In genomic region chr3:124837065-124837464, GRCh38 we compare ENCODE assay signal across 9 cellular contexts. TPM values are rescaled to one million over a fixed set of nuclear protein-coding genes. Genes with fewer than 3 reads are reported as not detected.
A peak's percentile ranks its signal among the peaks of the same experiment; 100 is the strongest.
DNase-seq lines count a peak whose midpoint lies in the region; ATAC-seq and TF ChIP-seq lines count a peak whose summit lies in the region.
"Had no signal": no experiment of that assay in that cellular context is flagged by ENCODE, and none has a peak within 500 bp of the region (broad histone marks: within the 10 kb centered on the region; RNA-seq: fewer than 3 reads in every experiment).

No MANE protein-coding gene starts in this region.

- dilution Hi-C loops in mammary epithelial cell (cut with HindIII; ENCODE audit: low sequenced_read_pairs) = no loop called here

- H3K4me1 ChIP-seq in HUES48 (ENCODE audit: control insufficient read depth, insufficient read depth, low read length) = peaks cover 24% of the 10 kb centered on the region
- peaks cover 50% of the 10 kb centered on the region for H3K4me1 ChIP-seq in mammary epithelial cell (ENCODE audit: insufficient read depth, low read length)
- peaks cover 12 to 45% of the 10 kb centered on the region in 2 donors for H3K4me1 ChIP-seq in left lung
- H3K4me1 ChIP-seq in smooth muscle cell (ENCODE audit: low read depth) = peaks cover 35% of the 10 kb centered on the region

- BruUV-seq in mammary epithelial cell (replicated peaks; lab: Mats Ljungman, UMichigan) = no TSS peak

- TF ChIP-seq CTCF in mammary epithelial cell (conservative IDR thresholded peaks at IDR 0.05 in 1 of 2, IDR thresholded peaks at IDR 0.05 in 1 of 2; ENCODE audit: extremely low read depth in 1 of 2, insufficient read depth in 1 of 2, low read depth in 1 of 2, low read length in 2 of 2) (no peak), left lung (IDR thresholded peaks at IDR 0.05) (no peak), smooth muscle cell (IDR thresholded peaks at IDR 0.05; ENCODE audit: borderline replicate concordance, insufficient read depth, poor library complexity, severe bottlenecking) (no peak)

- in situ Hi-C loops in mammary epithelial cell (cut with MboI; ENCODE audit: low sequenced_read_pairs in 2 of 2) = no loop called here

- no peak overlapping the region for H3K9ac ChIP-seq in HUES48 (ENCODE audit: low read depth, low read length)
- H3K9ac ChIP-seq in mammary epithelial cell (ENCODE audit: insufficient read depth, low read length) = peak overlapping the region; percentile 44
- no peak overlapping the region for H3K9ac ChIP-seq in smooth muscle cell (ENCODE audit: low read depth)

- H3K9me3 ChIP-seq in HUES48 (ENCODE audit: control insufficient read depth, insufficient read depth, low read length) = no peaks in the 10 kb centered on the region
- no peaks in the 10 kb centered on the region for H3K9me3 ChIP-seq in mammary epithelial cell (replicated peaks; ENCODE audit: insufficient read depth, low read length)
- no peaks in the 10 kb centered on the region for H3K9me3 ChIP-seq in left lung
- no peaks in the 10 kb centered on the region for H3K9me3 ChIP-seq in smooth muscle cell (replicated peaks; ENCODE audit: low read depth)

- 94% methylated on average over 2 of the region's 2 CpGs for WGBS in mammary epithelial cell (ENCODE audit: low coverage, missing lambda C conversion rate)
- WGBS in smooth muscle cell (ENCODE audit: low lambda C conversion rate) = 83% methylated on average over 2 of the region's 2 CpGs

- CTCF ChIA-PET in mammary epithelial cell (lab: Charles Lee; ENCODE audit: low non-redundant PET) = no interaction called here

- peaks cover 43% of the 10 kb centered on the region for H3F3A ChIP-seq in smooth muscle cell (ENCODE audit: low read depth)

- H3K27ac ChIP-seq in HUES48 (ENCODE audit: low read depth, low read length) = peak overlapping the region; percentile 63
- H3K27ac ChIP-seq in mammary epithelial cell (ENCODE audit: insufficient read depth, low read depth, low read length) = peak overlapping the region; percentile 74
- peak overlapping the region; percentile 58 to 77 for H3K27ac ChIP-seq in left lung
- peak overlapping the region; percentile 85 for H3K27ac ChIP-seq in smooth muscle cell (ENCODE audit: low read depth)

- no peak for ATAC-seq in left lung
- no peak for ATAC-seq in GM21381 (IDR thresholded peaks at IDR 0.05; ENCODE audit: unreplicated experiment)
- no peak for ATAC-seq in GM21526 (IDR thresholded peaks at IDR 0.05; ENCODE audit: low FRiP score, unreplicated experiment)

- no peak overlapping the region for H3K4me2 ChIP-seq in mammary epithelial cell (ENCODE audit: insufficient read depth, low read depth, low read length)
- H3K4me2 ChIP-seq in smooth muscle cell = no peak overlapping the region

- H3K36me3 ChIP-seq in HUES48 (ENCODE audit: control insufficient read depth, insufficient read depth, low read length) (peaks cover 53% of the 10 kb centered on the region), mammary epithelial cell (ENCODE audit: insufficient read depth, low read length) (peaks cover 18% of the 10 kb centered on the region), left lung (no peaks in the 10 kb centered on the region), smooth muscle cell (ENCODE audit: low read depth) (peaks cover 7% of the 10 kb centered on the region)

- DNase-seq in mammary epithelial cell (no peak), left lung (no peak), smooth muscle cell (lab: John Stamatoyannopoulos, UW; ENCODE audit: unreplicated experiment) (no peak), NCI-H82 treated with DMSO at 0.1 percent for 48 hours (lab: John Stamatoyannopoulos, UW; ENCODE audit: unreplicated experiment) (no peak)
- DNase-seq in activated CD4-positive, alpha-beta T cell treated with anti-CD3 and anti-CD28 coated beads for 4 hours = no peak
- DNase-seq: activated CD4-positive, CD25-positive, alpha-beta regulatory T cell treated with anti-CD3 and anti-CD28 coated beads, Interleukin-2, amount 50 U/mL, for 72 hours had no signal

- intact Hi-C loops in mammary epithelial cell (cut with micrococcal nuclease) (no loop called here), left lung (cut with DNase I) (no loop called here)

- no peak overlapping the region for H3K4me3 ChIP-seq in HUES48 (ENCODE audit: low read depth, low read length)
- no peak overlapping the region for H3K4me3 ChIP-seq in mammary epithelial cell (replicated peaks in 1 of 3; ENCODE audit: insufficient read depth in 1 of 3, low read depth in 2 of 3, low read length in 3 of 3)
- H3K4me3 ChIP-seq in left lung = no peak overlapping the region
- H3K4me3 ChIP-seq in smooth muscle cell = no peak overlapping the region

- H3K79me2 ChIP-seq in mammary epithelial cell (ENCODE audit: insufficient read depth, low read length) (peaks cover 59% of the 10 kb centered on the region), smooth muscle cell (ENCODE audit: low read depth) (peaks cover 13% of the 10 kb centered on the region)

- H4K20me1 ChIP-seq in mammary epithelial cell (ENCODE audit: insufficient read depth, low read length) (peaks cover 2% of the 10 kb centered on the region), smooth muscle cell (ENCODE audit: low read depth) (peaks cover 22% of the 10 kb centered on the region)

- H2AFZ ChIP-seq in mammary epithelial cell (ENCODE audit: low read depth, low read length) = no peak overlapping the region
- H2AFZ ChIP-seq in smooth muscle cell (ENCODE audit: low read depth) = no peak overlapping the region

- H3K27me3 ChIP-seq in HUES48 (ENCODE audit: control insufficient read depth, insufficient read depth, low read length) (no peaks in the 10 kb centered on the region), mammary epithelial cell (ENCODE audit: insufficient read depth, low read length) (no peaks in the 10 kb centered on the region), left lung (no peaks in the 10 kb centered on the region), smooth muscle cell (ENCODE audit: low read depth) (no peaks in the 10 kb centered on the region)

RNA-seq across cellular contexts. Expression of gene ITGB5, which starts 50.1 kb away (rescaled TPM):
- total RNA-seq in mammary epithelial cell (100 to 1,000 TPM; 110 to 172 TPM), left lung (100 to 1,000 TPM in 1 of 2 donors, 10 to 100 TPM in 1; 94.0 to 142 TPM), smooth muscle cell (332 and 343 TPM in 2 replicates)
- polyA plus RNA-seq in mammary epithelial cell (206 TPM), smooth muscle cell (276 and 403 TPM in 2 replicates)
- 641 TPM for polyA minus RNA-seq in mammary epithelial cell
